ENCODE assay signal across 1 cellular context in the genomic region with DNA sequence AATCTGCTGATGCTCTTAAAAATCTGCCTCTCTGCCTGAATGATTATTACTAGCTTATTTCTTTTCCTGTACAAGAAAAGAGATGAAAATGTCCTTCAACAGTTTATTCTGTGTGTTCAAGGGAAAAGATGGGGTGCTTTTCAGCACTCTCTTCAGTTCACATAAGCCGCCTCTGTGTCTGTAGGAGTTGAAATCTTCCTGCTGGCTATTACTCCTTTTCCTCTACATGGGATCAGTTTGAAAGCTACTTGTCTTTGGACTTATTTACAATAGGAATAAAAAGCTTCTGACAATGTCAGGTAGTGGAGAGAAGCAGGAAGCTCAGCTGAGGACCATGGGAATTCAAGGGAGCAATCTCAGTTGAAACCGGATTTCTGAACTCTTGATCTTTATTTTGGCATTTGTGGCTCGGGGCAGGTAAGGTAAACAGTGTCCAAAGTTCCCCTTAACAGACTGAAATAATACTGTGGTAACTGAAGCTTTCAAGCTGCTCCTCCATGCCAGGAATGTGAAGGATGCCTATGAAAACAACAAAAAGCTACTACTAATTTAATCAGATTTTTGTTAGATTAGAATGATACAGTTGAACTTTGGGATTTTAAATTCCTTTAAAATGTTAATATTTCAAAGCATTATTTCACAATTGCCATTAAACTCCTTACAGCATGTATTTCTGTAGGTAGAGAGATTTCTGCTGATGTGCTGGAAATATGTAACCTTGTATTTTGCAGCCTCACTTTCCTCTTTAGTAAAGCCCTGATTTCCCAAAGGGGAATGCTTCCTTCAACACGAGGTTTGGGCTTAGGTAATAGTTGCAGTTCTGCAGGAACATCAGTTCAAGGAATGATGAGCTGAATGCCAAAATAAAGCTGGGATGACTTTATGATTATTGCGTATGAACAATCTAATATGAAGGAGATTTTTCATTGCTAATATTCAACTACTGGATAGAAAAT.
TF ChIP-seq lines count a peak whose summit lies in the region.

No MANE protein-coding gene starts in this region.

TF ChIP-seq in HepG2, 621 proteins besides CTCF, POLR2A, EP300 and RAD21 (continued from another document and continues in another):
- TF ChIP-seq, protein P1, sequence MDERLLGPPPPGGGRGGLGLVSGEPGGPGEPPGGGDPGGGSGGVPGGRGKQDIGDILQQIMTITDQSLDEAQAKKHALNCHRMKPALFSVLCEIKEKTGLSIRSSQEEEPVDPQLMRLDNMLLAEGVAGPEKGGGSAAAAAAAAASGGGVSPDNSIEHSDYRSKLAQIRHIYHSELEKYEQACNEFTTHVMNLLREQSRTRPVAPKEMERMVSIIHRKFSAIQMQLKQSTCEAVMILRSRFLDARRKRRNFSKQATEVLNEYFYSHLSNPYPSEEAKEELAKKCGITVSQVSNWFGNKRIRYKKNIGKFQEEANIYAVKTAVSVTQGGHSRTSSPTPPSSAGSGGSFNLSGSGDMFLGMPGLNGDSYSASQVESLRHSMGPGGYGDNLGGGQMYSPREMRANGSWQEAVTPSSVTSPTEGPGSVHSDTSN (CRISPR knock-in tag; IDR thresholded peaks at IDR 0.05) = no peak
- no peak; the same call in 1 of the 2 replicates for TF ChIP-seq ZNF460 (CRISPR knock-in tag; IDR thresholded peaks at IDR 0.05; ENCODE audit: borderline replicate concordance)
- no peak for TF ChIP-seq ZNF296 (CRISPR knock-in tag; conservative IDR thresholded peaks at IDR 0.05)
- TF ChIP-seq ZNF619 (CRISPR knock-in tag; IDR thresholded peaks at IDR 0.05) = no peak
- TF ChIP-seq ARNTL (CRISPR knock-in tag; IDR thresholded peaks at IDR 0.05) = no peak
- TF ChIP-seq NR2F1 (CRISPR knock-in tag; IDR thresholded peaks at IDR 0.05) = peak; percentile 25 to 35; a peak in 2 of 4 replicates
- TF ChIP-seq, protein P2, sequence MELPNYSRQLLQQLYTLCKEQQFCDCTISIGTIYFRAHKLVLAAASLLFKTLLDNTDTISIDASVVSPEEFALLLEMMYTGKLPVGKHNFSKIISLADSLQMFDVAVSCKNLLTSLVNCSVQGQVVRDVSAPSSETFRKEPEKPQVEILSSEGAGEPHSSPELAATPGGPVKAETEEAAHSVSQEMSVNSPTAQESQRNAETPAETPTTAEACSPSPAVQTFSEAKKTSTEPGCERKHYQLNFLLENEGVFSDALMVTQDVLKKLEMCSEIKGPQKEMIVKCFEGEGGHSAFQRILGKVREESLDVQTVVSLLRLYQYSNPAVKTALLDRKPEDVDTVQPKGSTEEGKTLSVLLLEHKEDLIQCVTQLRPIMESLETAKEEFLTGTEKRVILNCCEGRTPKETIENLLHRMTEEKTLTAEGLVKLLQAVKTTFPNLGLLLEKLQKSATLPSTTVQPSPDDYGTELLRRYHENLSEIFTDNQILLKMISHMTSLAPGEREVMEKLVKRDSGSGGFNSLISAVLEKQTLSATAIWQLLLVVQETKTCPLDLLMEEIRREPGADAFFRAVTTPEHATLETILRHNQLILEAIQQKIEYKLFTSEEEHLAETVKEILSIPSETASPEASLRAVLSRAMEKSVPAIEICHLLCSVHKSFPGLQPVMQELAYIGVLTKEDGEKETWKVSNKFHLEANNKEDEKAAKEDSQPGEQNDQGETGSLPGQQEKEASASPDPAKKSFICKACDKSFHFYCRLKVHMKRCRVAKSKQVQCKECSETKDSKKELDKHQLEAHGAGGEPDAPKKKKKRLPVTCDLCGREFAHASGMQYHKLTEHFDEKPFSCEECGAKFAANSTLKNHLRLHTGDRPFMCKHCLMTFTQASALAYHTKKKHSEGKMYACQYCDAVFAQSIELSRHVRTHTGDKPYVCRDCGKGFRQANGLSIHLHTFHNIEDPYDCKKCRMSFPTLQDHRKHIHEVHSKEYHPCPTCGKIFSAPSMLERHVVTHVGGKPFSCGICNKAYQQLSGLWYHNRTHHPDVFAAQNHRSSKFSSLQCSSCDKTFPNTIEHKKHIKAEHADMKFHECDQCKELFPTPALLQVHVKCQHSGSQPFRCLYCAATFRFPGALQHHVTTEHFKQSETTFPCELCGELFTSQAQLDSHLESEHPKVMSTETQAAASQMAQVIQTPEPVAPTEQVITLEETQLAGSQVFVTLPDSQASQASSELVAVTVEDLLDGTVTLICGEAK (IDR thresholded peaks at IDR 0.05) = no peak
- TF ChIP-seq, protein P2 (CRISPR knock-in tag; IDR thresholded peaks at IDR 0.05) = no peak
- peak; percentile 56; the same call in 1 of the 2 replicates for TF ChIP-seq RXRA (CRISPR knock-in tag; IDR thresholded peaks at IDR 0.05)
- no peak for TF ChIP-seq MTF2 (CRISPR knock-in tag; IDR thresholded peaks at IDR 0.05; ENCODE audit: borderline replicate concordance)
- peak; percentile 69; the same call in 1 of the 2 replicates for TF ChIP-seq ZNF264 (CRISPR knock-in tag; IDR thresholded peaks at IDR 0.05)
- TF ChIP-seq FOXP1 (IDR thresholded peaks at IDR 0.05) = no peak
- peak; percentile 82 for TF ChIP-seq FOXP1 (CRISPR knock-in tag; IDR thresholded peaks at IDR 0.05)
- TF ChIP-seq TCF7 (IDR thresholded peaks at IDR 0.05; ENCODE audit: low read depth) = peak; percentile 42; the same call in 1 of the 2 replicates
- TF ChIP-seq, protein P3, sequence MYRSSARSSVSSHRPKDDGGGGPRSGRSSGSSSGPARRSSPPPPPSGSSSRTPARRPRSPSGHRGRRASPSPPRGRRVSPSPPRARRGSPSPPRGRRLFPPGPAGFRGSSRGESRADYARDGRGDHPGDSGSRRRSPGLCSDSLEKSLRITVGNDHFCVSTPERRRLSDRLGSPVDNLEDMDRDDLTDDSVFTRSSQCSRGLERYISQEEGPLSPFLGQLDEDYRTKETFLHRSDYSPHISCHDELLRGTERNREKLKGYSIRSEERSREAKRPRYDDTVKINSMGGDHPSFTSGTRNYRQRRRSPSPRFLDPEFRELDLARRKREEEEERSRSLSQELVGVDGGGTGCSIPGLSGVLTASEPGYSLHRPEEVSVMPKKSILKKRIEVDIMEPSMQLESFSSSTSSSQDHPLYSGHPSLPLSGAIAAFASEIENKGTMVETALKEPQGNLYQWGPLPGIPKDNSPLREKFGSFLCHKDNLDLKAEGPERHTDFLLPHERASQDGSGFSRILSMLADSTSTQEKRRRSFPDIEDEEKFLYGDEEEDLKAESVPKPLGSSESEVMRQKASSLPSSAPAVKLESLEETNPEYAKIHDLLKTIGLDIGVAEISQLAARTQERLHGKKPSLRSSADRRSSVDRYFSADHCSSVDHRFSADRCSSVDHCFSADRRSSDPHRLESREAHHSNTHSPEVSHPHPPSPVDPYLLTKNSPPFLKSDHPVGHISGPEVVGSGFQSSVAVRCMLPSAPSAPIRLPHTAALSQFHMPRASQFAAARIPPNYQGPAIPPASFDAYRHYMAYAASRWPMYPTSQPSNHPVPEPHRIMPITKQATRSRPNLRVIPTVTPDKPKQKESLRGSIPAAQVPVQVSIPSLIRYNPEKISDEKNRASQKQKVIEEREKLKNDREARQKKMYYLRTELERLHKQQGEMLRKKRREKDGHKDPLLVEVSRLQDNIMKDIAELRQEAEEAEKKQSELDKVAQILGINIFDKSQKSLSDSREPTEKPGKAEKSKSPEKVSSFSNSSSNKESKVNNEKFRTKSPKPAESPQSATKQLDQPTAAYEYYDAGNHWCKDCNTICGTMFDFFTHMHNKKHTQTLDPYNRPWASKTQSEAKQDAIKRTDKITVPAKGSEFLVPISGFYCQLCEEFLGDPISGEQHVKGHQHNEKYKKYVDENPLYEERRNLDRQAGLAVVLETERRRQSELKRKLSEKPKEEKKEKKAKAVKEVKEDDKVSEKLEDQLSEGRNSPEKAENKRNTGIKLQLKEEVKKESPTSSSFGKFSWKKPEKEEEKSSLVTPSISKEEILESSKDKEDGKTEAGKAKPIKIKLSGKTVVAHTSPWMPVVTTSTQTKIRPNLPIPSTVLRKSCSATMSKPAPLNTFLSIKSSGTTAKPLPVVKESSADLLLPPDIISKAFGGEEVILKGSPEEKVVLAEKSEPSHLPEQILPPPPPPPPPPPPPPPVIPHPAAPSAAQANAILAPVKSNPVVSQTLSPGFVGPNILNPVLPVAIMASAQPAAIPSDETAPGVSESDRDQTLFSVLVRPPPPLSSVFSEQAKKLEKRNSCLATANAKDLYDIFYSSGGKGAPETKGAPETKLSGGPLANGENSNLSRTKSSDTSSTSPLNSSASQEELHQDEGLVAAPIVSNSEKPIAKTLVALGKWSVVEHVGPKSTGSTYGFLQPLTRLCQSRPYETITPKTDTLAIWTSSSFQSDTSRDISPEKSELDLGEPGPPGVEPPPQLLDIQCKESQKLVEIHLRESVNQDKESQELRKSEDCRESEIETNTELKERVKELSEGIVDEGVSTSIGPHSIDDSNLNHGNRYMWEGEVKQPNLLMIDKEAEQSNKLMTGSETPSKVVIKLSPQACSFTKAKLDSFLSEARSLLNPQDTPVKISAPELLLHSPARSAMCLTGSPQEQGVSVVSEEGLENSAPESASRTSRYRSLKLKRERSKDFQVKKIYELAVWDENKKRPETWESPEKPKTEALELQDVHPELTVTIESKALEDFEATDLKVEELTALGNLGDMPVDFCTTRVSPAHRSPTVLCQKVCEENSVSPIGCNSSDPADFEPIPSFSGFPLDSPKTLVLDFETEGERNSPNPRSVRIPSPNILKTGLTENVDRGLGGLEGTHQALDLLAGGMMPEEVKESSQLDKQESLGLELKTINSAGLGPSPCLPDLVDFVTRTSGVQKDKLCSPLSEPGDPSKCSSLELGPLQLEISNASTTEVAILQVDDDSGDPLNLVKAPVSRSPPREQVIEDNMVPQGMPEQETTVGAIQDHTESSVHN (CRISPR knock-in tag; IDR thresholded peaks at IDR 0.05) = no peak
- no peak for TF ChIP-seq TEAD2 (CRISPR knock-in tag; IDR thresholded peaks at IDR 0.05)
- TF ChIP-seq CBFB (CRISPR knock-in tag; IDR thresholded peaks at IDR 0.05) = no peak
- no peak for TF ChIP-seq ZBTB21 (CRISPR knock-in tag; IDR thresholded peaks at IDR 0.05)
- no peak for TF ChIP-seq TP53 (CRISPR knock-in tag; conservative IDR thresholded peaks at IDR 0.05)
- TF ChIP-seq MEIS2 (CRISPR knock-in tag; IDR thresholded peaks at IDR 0.05) = peak; percentile 69; the same call in 1 of the 2 replicates
- TF ChIP-seq ATF6 (CRISPR knock-in tag; conservative IDR thresholded peaks at IDR 0.05) = no peak
- TF ChIP-seq SMAD3 (CRISPR knock-in tag; IDR thresholded peaks at IDR 0.05) = no peak
- TF ChIP-seq IKZF1 (IDR thresholded peaks at IDR 0.05) = no peak
- TF ChIP-seq HOXA5 (CRISPR knock-in tag; IDR thresholded peaks at IDR 0.05) = no peak
- no peak for TF ChIP-seq ZNF337 (CRISPR knock-in tag; IDR thresholded peaks at IDR 0.05; ENCODE audit: borderline replicate concordance, low read depth)
- TF ChIP-seq ZNF275 (CRISPR knock-in tag; IDR thresholded peaks at IDR 0.05; ENCODE audit: borderline replicate concordance) = no peak
- 0 out of 2 replicates have a peak, but pooled peaks have one; percentile 32 for TF ChIP-seq KMT2B (CRISPR knock-in tag; IDR thresholded peaks at IDR 0.05)
- TF ChIP-seq ZUFSP (CRISPR knock-in tag; IDR thresholded peaks at IDR 0.05; ENCODE audit: borderline replicate concordance) = no peak
